In genomic region chr21:34845521-34846213, GRCh38 we compare ENCODE assay signal across 8 cellular contexts.
DNase-seq lines count a peak whose midpoint lies in the region; ATAC-seq and TF ChIP-seq lines count a peak whose summit lies in the region.

No MANE protein-coding gene starts in this region.

- H3K4me1 ChIP-seq in adrenal gland (replicated peaks in 1 of 2): peaks cover 9 to 34% of the 10 kb centered on the region in 2 donors
- peaks cover 2% of the 10 kb centered on the region for H3K4me1 ChIP-seq in urinary bladder (ENCODE audit: insufficient read depth)

- no peaks in the 10 kb centered on the region for H3K9me3 Mint-ChIP-seq in activated CD4-positive, alpha-beta T cell treated with anti-CD3 and anti-CD28 coated beads, Interleukin-2, amount 10 ng/mL, durations not matched to agents 24 days and 14 days

- intact Hi-C loops in activated CD4-positive, alpha-beta T cell treated with anti-CD3 and anti-CD28 coated beads, Interleukin-2, amount 10 ng/mL, durations not matched to agents 24 days and 14 days (cut with micrococcal nuclease): loop anchor here (2.0 kb wide), 1 partner anchor 37 kb away; no protein-coding TSS in a partner anchor
- intact Hi-C loops in adrenal gland (cut with DNase I): no loop called here

- peak overlapping the region; percentile 60 for H3K4me3 Mint-ChIP-seq in activated CD4-positive, alpha-beta T cell treated with anti-CD3 and anti-CD28 coated beads, Interleukin-2, amount 10 ng/mL, durations not matched to agents 24 days and 14 days

- H3K4me1 Mint-ChIP-seq in activated CD4-positive, alpha-beta T cell treated with anti-CD3 and anti-CD28 coated beads, Interleukin-2, amount 10 ng/mL, durations not matched to agents 24 days and 14 days: peaks cover 41% of the 10 kb centered on the region

- peaks cover 51% of the 10 kb centered on the region for H3K36me3 Mint-ChIP-seq in activated CD4-positive, alpha-beta T cell treated with anti-CD3 and anti-CD28 coated beads, Interleukin-2, amount 10 ng/mL, durations not matched to agents 24 days and 14 days (ENCODE audit: low read depth)

- H3K27me3 ChIP-seq in adrenal gland: no peaks in the 10 kb centered on the region

- WGBS in adrenal gland, 4 donors: 60 to 73% (median 66%) methylated on average over 6 of the region's 6 CpGs
- 58% methylated on average over 6 of the region's 6 CpGs for WGBS in urinary bladder

- TF ChIP-seq CTCF in adrenal gland (IDR thresholded peaks at IDR 0.05): no peak

- peak; percentile 95 for ATAC-seq in HG02763 (IDR thresholded peaks at IDR 0.05; ENCODE audit: unreplicated experiment)

- no peaks in the 10 kb centered on the region for H3K27me3 Mint-ChIP-seq in activated CD4-positive, alpha-beta T cell treated with anti-CD3 and anti-CD28 coated beads, Interleukin-2, amount 10 ng/mL, durations not matched to agents 24 days and 14 days

- no peaks in the 10 kb centered on the region for H3K9me3 ChIP-seq in adrenal gland (replicated peaks in 1 of 3)

- peak; percentile 87 for DNase-seq in activated CD4-positive, alpha-beta T cell treated with anti-CD3 and anti-CD28 coated beads, Interleukin-2, amount 10 ng/mL, durations not matched to agents 24 days and 14 days
- DNase-seq in activated CD4-positive, alpha-beta T cell treated with anti-CD3 and anti-CD28 coated beads, Interleukin-2, amount 50 U/mL, for 1 hour: no peak
- DNase-seq in NCI-H226: peak; percentile 60
- no peak for DNase-seq in adrenal gland
- peak; percentile 50 for DNase-seq in left kidney (ENCODE audit: low read depth, low spot score)
- no peak for DNase-seq in NCI-H446 treated with DMSO at 0.1 percent for 48 hours (lab: John Stamatoyannopoulos, UW)

- H3K27ac ChIP-seq in adrenal gland (peak overlapping the region in 3 of 5 donors; percentile 36 to 72 (median 38)), urinary bladder (ENCODE audit: low read depth) (peak overlapping the region; percentile 26)

- H3K36me3 ChIP-seq in adrenal gland (replicated peaks in 1 of 2) (peaks cover 0 to 7% of the 10 kb centered on the region in 2 donors), urinary bladder (ENCODE audit: insufficient read depth) (peaks cover 2% of the 10 kb centered on the region)

- no peak overlapping the region for H3K4me3 ChIP-seq in adrenal gland
- H3K4me3 ChIP-seq in urinary bladder (ENCODE audit: low read depth, low read length): no peak overlapping the region

- H3K27ac Mint-ChIP-seq in activated CD4-positive, alpha-beta T cell treated with anti-CD3 and anti-CD28 coated beads, Interleukin-2, amount 10 ng/mL, durations not matched to agents 24 days and 14 days: peak overlapping the region; percentile 64

- TF ChIP-seq POLR2A in adrenal gland (IDR thresholded peaks at IDR 0.05): no peak

Comparison
In these comparisons a context has a peak if more than half of its experiments do, and no peak if none do; other contexts are left out.
1. DNase-seq: peak in activated CD4-positive, alpha-beta T cell treated with anti-CD3 and anti-CD28 coated beads, Interleukin-2, amount 10 ng/mL, durations not matched to agents 24 days and 14 days (single experiment), NCI-H226 (single experiment) and left kidney (single experiment); none in activated CD4-positive, alpha-beta T cell treated with anti-CD3 and anti-CD28 coated beads, Interleukin-2, amount 50 U/mL, for 1 hour (single experiment), adrenal gland (0 of 7) and NCI-H446 treated with DMSO at 0.1 percent for 48 hours (single experiment).